Comparison of ENCODE assay signal across 8 cellular contexts in genomic region chr21:44932366-44933181, GRCh38. TPM values are rescaled to one million over a fixed set of nuclear protein-coding genes. Genes with fewer than 3 reads are reported as not detected.
A peak's percentile ranks its signal among the peaks of the same experiment; 100 is the strongest.
DNase-seq lines count a peak whose midpoint lies in the region; ATAC-seq and TF ChIP-seq lines count a peak whose summit lies in the region.

No MANE protein-coding gene starts in this region.

- intact Hi-C loops in left colon (cut with DNase I, micrococcal nuclease), result loop anchor here in 1 of 2 donors (5.0 to 10.0 kb wide), 2 partner anchors 40 to 128 kb away; partner anchors contain the start of gene UBE2G2

- H3K27me3 Mint-ChIP-seq in T-cell, result no peaks in the 10 kb centered on the region

- ATAC-seq in T-cell (replicated peaks in 1 of 4) (peak; percentile 68 to 74 (median 70)), left colon (peak; percentile 66), HG03469 (IDR thresholded peaks at IDR 0.05; ENCODE audit: unreplicated experiment) (no peak)

- in situ Hi-C loops in astrocyte of the spinal cord (cut with HindIII; ENCODE audit: low sequenced_read_pairs), result no loop called here

- CTCF ChIA-PET in T-cell (lab: Charles Lee), result interaction anchor here (0.6 to 2.7 kb wide), 15 partner anchors 13 to 198 kb away, joined by 3 to 15 read pairs (median 6); no protein-coding TSS in a partner anchor

- no peak overlapping the region for H3K27ac Mint-ChIP-seq in T-cell

- TF ChIP-seq CTCF in astrocyte of the spinal cord (IDR thresholded peaks at IDR 0.05; ENCODE audit: low read depth, low read length), result peak; percentile 61

- DNase-seq in DMS 273 (lab: John Stamatoyannopoulos, UW; ENCODE audit: unreplicated experiment) (peak; percentile 66), DMS 273 treated with DMSO at 0.1 percent for 48 hours (lab: John Stamatoyannopoulos, UW) (no peak), T-cell (peak; percentile 23 to 80 (median 64)), astrocyte of the spinal cord (ENCODE audit: low read depth, low spot score) (no peak), left colon (peak in 1 of 2 donors; percentile 72), DMS114 treated with DMSO at 0.1 percent for 48 hours (lab: John Stamatoyannopoulos, UW; ENCODE audit: unreplicated experiment) (no peak)
- DNase-seq in stimulated activated CD8-positive, alpha-beta memory T cell treated with anti-CD3 and anti-CD28 coated beads, Interleukin-4, amount 100 ng/mL, for 24 hours (ENCODE audit: low read depth), result peak; percentile 67

- peaks cover 36 to 38% (median 37%) of the 10 kb centered on the region in 3 donors for H3K4me1 Mint-ChIP-seq in T-cell

- POLR2A ChIA-PET in T-cell (lab: Charles Lee), result interaction anchor here in 1 of 2 donors (0.7 kb wide), 1 partner anchor 118 kb away, joined by 4 read pairs; no protein-coding TSS in a partner anchor

- peak overlapping the region; percentile 10 for H3K4me3 ChIP-seq in astrocyte of the spinal cord (ENCODE audit: low read depth, low read length)

- no peaks in the 10 kb centered on the region for H3K36me3 Mint-ChIP-seq in T-cell

- peak overlapping the region; percentile 69 to 100 (median 84) for H3K4me3 Mint-ChIP-seq in T-cell

- H3K9me3 Mint-ChIP-seq in T-cell, result no peaks in the 10 kb centered on the region

RNA-seq across cellular contexts. Expression of gene SLX9, which starts 7.3 kb away (rescaled TPM):
- 10 to 100 TPM; 16.7 to 32.2 (median 26.7) TPM for total RNA-seq in T-cell
- 10 to 100 TPM; 22.3 to 30.5 TPM for total RNA-seq in left colon

RNA-seq across cellular contexts. Expression of gene ITGB2, which starts 11.9 kb away (rescaled TPM):
- total RNA-seq in T-cell, result 100 to 1,000 TPM; 249 to 498 (median 304) TPM
- 10 to 100 TPM in 1 of 2 donors, 1 to 10 TPM in 1; 6.8 to 33.1 TPM for total RNA-seq in left colon

RNA-seq across cellular contexts. Expression of gene PTTG1IP, which starts 59.1 kb away (rescaled TPM):
- total RNA-seq in T-cell (10 to 100 TPM; 73.4 to 91.1 (median 90.2) TPM), left colon (100 to 1,000 TPM; 206 to 380 TPM)

Comparison
In these comparisons a context has a peak if more than half of its experiments do, and no peak if none do; other contexts are left out.
1. DNase-seq: peak in DMS 273 (single experiment), T-cell (34 of 34) and stimulated activated CD8-positive, alpha-beta memory T cell treated with anti-CD3 and anti-CD28 coated beads, Interleukin-4, amount 100 ng/mL, for 24 hours (single experiment); none in DMS 273 treated with DMSO at 0.1 percent for 48 hours (single experiment), astrocyte of the spinal cord (single experiment) and DMS114 treated with DMSO at 0.1 percent for 48 hours (single experiment).
2. RNA of gene ITGB2, which starts 11.9 kb away (total RNA-seq): 249 to 498 TPM in T-cell; 6.8 to 33.1 TPM in left colon; every median in the first group is over 4 times any median in the second.